Comparison of ENCODE assay signal across 9 cellular contexts in genomic region chr2:54459037-54459441, GRCh38. TPM values are rescaled to one million over a fixed set of nuclear protein-coding genes. Genes with fewer than 3 reads are reported as not detected.
DNase-seq lines count a peak whose midpoint lies in the region; ATAC-seq and TF ChIP-seq lines count a peak whose summit lies in the region.
"Had no signal": no experiment of that assay in that cellular context is flagged by ENCODE, and none has a peak within 500 bp of the region (broad histone marks: within the 10 kb centered on the region; RNA-seq: fewer than 3 reads in every experiment).

No MANE protein-coding gene starts in this region.

- H2AFZ ChIP-seq in MM.1S (ENCODE audit: low read length): no peak overlapping the region

- ATAC-seq in GM21786 (IDR thresholded peaks at IDR 0.05; ENCODE audit: unreplicated experiment): no peak
- no peak for ATAC-seq in HG03135 (IDR thresholded peaks at IDR 0.05; ENCODE audit: unreplicated experiment)

- no peaks in the 10 kb centered on the region for H4K20me1 ChIP-seq in MM.1S (ENCODE audit: insufficient read depth, low read length)

- peaks cover 13% of the 10 kb centered on the region for H3F3A ChIP-seq in MM.1S (ENCODE audit: insufficient read depth, low read length)

- no peaks in the 10 kb centered on the region for H3K27me3 ChIP-seq in SJCRH30
- no peaks in the 10 kb centered on the region for H3K27me3 ChIP-seq in MM.1S (replicated peaks; ENCODE audit: insufficient read depth, low read length)

- peaks cover 30% of the 10 kb centered on the region for H3K79me2 ChIP-seq in MM.1S (ENCODE audit: low read length)

- H3K36me3 ChIP-seq in SJCRH30: peaks cover 9% of the 10 kb centered on the region
- H3K36me3 ChIP-seq in MM.1S (replicated peaks; ENCODE audit: insufficient read depth, low read length): no peaks in the 10 kb centered on the region

- no peak overlapping the region for H3K4me2 ChIP-seq in MM.1S (ENCODE audit: low read depth, low read length)

- H3K4me1 ChIP-seq in SJCRH30 (peaks cover 10% of the 10 kb centered on the region), MM.1S (ENCODE audit: low read length) (peaks cover 11% of the 10 kb centered on the region; the same call in 1 of the 2 replicates)

- no peaks in the 10 kb centered on the region for H3K9me3 ChIP-seq in SJCRH30 (replicated peaks)
- no peaks in the 10 kb centered on the region for H3K9me3 ChIP-seq in MM.1S (replicated peaks; ENCODE audit: insufficient read depth, low read length)

- no peaks in the 10 kb centered on the region for H3K9me2 ChIP-seq in MM.1S (replicated peaks; ENCODE audit: insufficient read depth, low read length)

- no peak for TF ChIP-seq CTCF in MM.1S (IDR thresholded peaks at IDR 0.05; ENCODE audit: low read length)

- H3K4me3 ChIP-seq in SJCRH30 (peak overlapping the region; percentile 80), MM.1S (ENCODE audit: low read length) (no peak overlapping the region)

- H3K27ac ChIP-seq in SJCRH30 (no peak overlapping the region), MM.1S (ENCODE audit: low read length) (no peak overlapping the region)

- DNase-seq in NCI-H2227 treated with DMSO at 0.1 percent for 48 hours (lab: John Stamatoyannopoulos, UW) (peak; percentile 15), NCI-H2227 (lab: John Stamatoyannopoulos, UW; ENCODE audit: unreplicated experiment) (no peak), SJCRH30 (peak in 1 of 2 experiments; percentile 48), foreskin melanocyte (peak; percentile 73), superior temporal gyrus (ENCODE audit: extremely low spot score) (peak; percentile 71), MM.1S (no peak)
- DNase-seq: 8988T had no signal

- H3K9ac ChIP-seq in MM.1S (ENCODE audit: low read length): no peak overlapping the region

RNA-seq across cellular contexts. Expression of gene SPTBN1, which starts 2.9 kb away (rescaled TPM):
- total RNA-seq in SJCRH30 (2014; rRNA removed; shearing (Covaris generic)): 258 and 260 TPM in 2 replicates

Comparison
In these comparisons a context has a peak if more than half of its experiments do, and no peak if none do; other contexts are left out.
1. DNase-seq: peak in NCI-H2227 treated with DMSO at 0.1 percent for 48 hours (single experiment), foreskin melanocyte (single experiment) and superior temporal gyrus (single experiment); none in NCI-H2227 (single experiment) and MM.1S (single experiment).